ENCODE assay signal across 1 cellular context in genomic region chr5:103469288-103470065, GRCh38.
TF ChIP-seq lines count a peak whose summit lies in the region.

No MANE protein-coding gene starts in this region.

TF ChIP-seq in GM23338, 12 proteins besides CTCF, POLR2A, EP300 and RAD21:
- TF ChIP-seq ZNF462 (CRISPR knock-in tag; IDR thresholded peaks at IDR 0.05) (no peak), CREB1 (CRISPR knock-in tag; IDR thresholded peaks at IDR 0.05; ENCODE audit: low read depth) (no peak), NANOG (IDR thresholded peaks at IDR 0.05; ENCODE audit: borderline replicate concordance) (no peak), EZH2 (IDR thresholded peaks at IDR 0.05; ENCODE audit: low read depth, unreplicated experiment) (no peak), JUNB (IDR thresholded peaks at IDR 0.05; ENCODE audit: unreplicated experiment) (no peak), ZNF331 (CRISPR knock-in tag; IDR thresholded peaks at IDR 0.05; ENCODE audit: low read depth) (no peak), STAT1 (IDR thresholded peaks at IDR 0.05; ENCODE audit: unreplicated experiment) (no peak), ZNF114 (CRISPR knock-in tag; IDR thresholded peaks at IDR 0.05) (no peak), REST (IDR thresholded peaks at IDR 0.05; ENCODE audit: unreplicated experiment) (no peak)
